Comparison of ENCODE assay signal across 11 cellular contexts in the genomic region with DNA sequence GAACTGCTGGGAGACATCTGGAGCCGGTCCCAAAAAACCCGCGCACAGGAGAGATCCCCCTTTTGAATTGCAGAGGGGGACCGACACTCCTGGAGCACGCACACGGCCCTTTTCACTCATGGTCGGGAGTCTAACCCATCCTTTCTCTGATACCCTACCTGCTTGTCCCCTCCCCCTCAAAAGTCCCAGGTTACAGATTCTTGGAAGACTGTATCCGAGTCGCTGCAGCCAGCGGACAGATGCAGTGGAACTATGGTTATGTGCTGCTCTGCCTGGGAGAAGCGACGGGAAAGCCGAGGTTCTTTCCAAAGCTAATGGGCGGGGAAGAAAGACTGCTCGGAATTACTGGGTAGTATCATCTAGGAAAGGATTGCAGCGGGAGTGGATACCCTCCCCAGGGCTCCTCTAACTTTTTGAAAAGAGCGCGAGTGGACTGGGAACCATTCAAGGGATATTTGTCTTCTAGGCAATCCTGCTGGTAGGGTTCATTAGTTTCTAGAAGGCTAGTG. TPM values are rescaled to one million over a fixed set of nuclear protein-coding genes. Genes with fewer than 3 reads are reported as not detected.
A peak's percentile ranks its signal among the peaks of the same experiment; 100 is the strongest.
DNase-seq lines count a peak whose midpoint lies in the region; FAIRE-seq and TF ChIP-seq lines count a peak whose summit lies in the region.
"Had no signal": no experiment of that assay in that cellular context is flagged by ENCODE, and none has a peak within 500 bp of the region (broad histone marks: within the 10 kb centered on the region; RNA-seq: fewer than 3 reads in every experiment).

No MANE protein-coding gene starts in this region.

- TF ChIP-seq EP300 in stomach (IDR thresholded peaks at IDR 0.05), result no peak

- WGBS in stomach, 5 donors, result 10 to 55% (median 35%) methylated on average over 17 to 18 of the region's 18 CpGs

- intact Hi-C loops in stomach (cut with DNase I; ENCODE audit: low total_unique reads), result no loop called here

- DNase-seq in NCI-H82 (lab: John Stamatoyannopoulos, UW) (peak; percentile 11), NCI-H82 treated with DMSO at 0.1 percent for 48 hours (lab: John Stamatoyannopoulos, UW; ENCODE audit: unreplicated experiment) (no peak), bronchial epithelial cell (ENCODE audit: low read depth) (peak; percentile 58), kidney tubule cell (ENCODE audit: low spot score) (peak; percentile 31), stomach (no peak), NCI-H2227 (lab: John Stamatoyannopoulos, UW; ENCODE audit: unreplicated experiment) (no peak), GM12891 (ENCODE audit: insufficient read length, low spot score) (no peak)
- no peak for DNase-seq in activated CD4-positive, CD25-positive, alpha-beta regulatory T cell treated with anti-CD3 and anti-CD28 coated beads, Interleukin-2, amount 50 U/mL, for 72 hours
- DNase-seq: MM.1S had no signal

- H3K27me3 ChIP-seq in bronchial epithelial cell (ENCODE audit: control insufficient read depth, insufficient read depth, low read length) (no peaks in the 10 kb centered on the region), stomach (peaks cover 10 to 88% (median 38%) of the 10 kb centered on the region in 3 donors)

- peaks cover 33 to 60% (median 55%) of the 10 kb centered on the region in 4 donors for H3K4me1 ChIP-seq in stomach

- peak overlapping the region; percentile 73 for H3K4me3 ChIP-seq in bronchial epithelial cell (ENCODE audit: low read depth, low read length)
- peak overlapping the region; percentile 54 to 72 (median 61) for H3K4me3 ChIP-seq in stomach

- H3K36me3 ChIP-seq in bronchial epithelial cell (ENCODE audit: control insufficient read depth, insufficient read depth, low read length) (no peaks in the 10 kb centered on the region), stomach (no peaks in the 10 kb centered on the region)

- H3K27ac ChIP-seq in stomach, result peak overlapping the region in 4 of 5 donors; percentile 14 to 80 (median 72)

- H3K9me3 ChIP-seq in stomach, result no peaks in the 10 kb centered on the region

- FAIRE-seq in bronchial epithelial cell (lab: Jason Lieb, UNC) (no peak), GM12891 (lab: Jason Lieb, UNC) (no peak)
- FAIRE-seq: A204.1 had no signal

- no peak for TF ChIP-seq POLR2A in stomach (IDR thresholded peaks at IDR 0.05)
- no peak for TF ChIP-seq POLR2A in GM12891 (IDR thresholded peaks at IDR 0.05; ENCODE audit: low read depth, low read length)

- no peak for TF ChIP-seq CTCF in bronchial epithelial cell (IDR thresholded peaks at IDR 0.05; ENCODE audit: insufficient read depth, low read length, severe bottlenecking)
- TF ChIP-seq CTCF in stomach (IDR thresholded peaks at IDR 0.05), result no peak

TF ChIP-seq in GM12891, 5 proteins besides CTCF, POLR2A, EP300 and RAD21:
- TF ChIP-seq POLR2AphosphoS5 (IDR thresholded peaks at IDR 0.05; ENCODE audit: low read depth, low read length), result no peak
- no peak for TF ChIP-seq SPI1 (IDR thresholded peaks at IDR 0.05; ENCODE audit: low read depth, low read length)
- no peak for TF ChIP-seq POU2F2 (IDR thresholded peaks at IDR 0.05; ENCODE audit: low read depth, low read length)
- no peak for TF ChIP-seq PAX5 (IDR thresholded peaks at IDR 0.05; ENCODE audit: insufficient read depth, low read length, severe bottlenecking)
- TF ChIP-seq TAF1 (IDR thresholded peaks at IDR 0.05; ENCODE audit: low read depth, low read length), result no peak

RNA-seq across cellular contexts. Expression of gene PTHLH, which starts 1.5 kb away (rescaled TPM):
- 47.4 and 82.1 TPM in 2 replicates for total RNA-seq in bronchial epithelial cell
- 1 to 10 TPM in 2 of 5 donors, under 1 TPM in 1, not detected in 2; 0.58 to 4.8 (median 2.8) TPM for total RNA-seq in stomach
- polyA plus RNA-seq in stomach, result 1 to 10 TPM in 2 of 3 donors, under 1 TPM in 1; 0.75 to 1.9 (median 1.5) TPM
- polyA plus RNA-seq in GM12891 (2012; ENCODE audit: low read depth, missing spikeins), result 0.15 TPM
- total RNA-seq: liver had no signal
- polyA plus RNA-seq: liver had no signal

Comparison
In these comparisons a context has a peak if more than half of its experiments do, and no peak if none do; other contexts are left out.
1. DNase-seq: peak in NCI-H82 (single experiment), bronchial epithelial cell (single experiment) and kidney tubule cell (single experiment); none in NCI-H82 treated with DMSO at 0.1 percent for 48 hours (single experiment), stomach (single experiment), NCI-H2227 (single experiment), activated CD4-positive, CD25-positive, alpha-beta regulatory T cell treated with anti-CD3 and anti-CD28 coated beads, Interleukin-2, amount 50 U/mL, for 72 hours (single experiment) and GM12891 (single experiment).